ENCODE assay signal across 22 cellular contexts in genomic region chr4:168483786-168484185, GRCh38. TPM values are rescaled to one million over a fixed set of nuclear protein-coding genes. Genes with fewer than 3 reads are reported as not detected.
A peak's percentile ranks its signal among the peaks of the same experiment; 100 is the strongest.
DNase-seq lines count a peak whose midpoint lies in the region; ATAC-seq, FAIRE-seq and TF ChIP-seq lines count a peak whose summit lies in the region.
"Had no signal": no experiment of that assay in that cellular context is flagged by ENCODE, and none has a peak within 500 bp of the region (broad histone marks: within the 10 kb centered on the region; RNA-seq: fewer than 3 reads in every experiment).

No MANE protein-coding gene starts in this region.

- TF ChIP-seq CTCF in osteoblast (IDR thresholded peaks at IDR 0.05; ENCODE audit: extremely low read depth, low read depth, low read length), result no peak
- TF ChIP-seq CTCF in coronary artery (IDR thresholded peaks at IDR 0.05), result no peak

- peaks cover 60% of the 10 kb centered on the region for H3K4me1 ChIP-seq in osteoblast (ENCODE audit: insufficient read depth, low read length)

- no peak for FAIRE-seq in urothelium cell line (lab: Jason Lieb, UNC)

- H3K27me3 ChIP-seq in osteoblast (ENCODE audit: insufficient read depth, low read length), result no peaks in the 10 kb centered on the region
- H3K27me3 ChIP-seq: BLaER1 treated with 17β-estradiol and CSF1 and Interleukin-3, amounts not matched to agents 10 nM and 100 nM; body of pancreas; tibial nerve had no signal

- ATAC-seq in HG02938 (IDR thresholded peaks at IDR 0.05; ENCODE audit: unreplicated experiment), result no peak
- ATAC-seq: body of pancreas; left colon; Right ventricle myocardium inferior; stimulated activated naive CD8-positive, alpha-beta T cell treated with anti-CD3 and anti-CD28 coated beads, Interleukin-15, Interleukin-2, amounts not matched to agents 100 U/mL and 50 U/mL, for 24 hours had no signal

- no peaks in the 10 kb centered on the region for H3K9me3 ChIP-seq in osteoblast (ENCODE audit: low read depth, low read length)
- H3K9me3 ChIP-seq: body of pancreas, tibial nerve had no signal

- no peaks in the 10 kb centered on the region for H3K36me3 ChIP-seq in osteoblast (ENCODE audit: insufficient read depth, low read length)
- H3K36me3 ChIP-seq: BLaER1 treated with 17β-estradiol and CSF1 and Interleukin-3, amounts not matched to agents 10 nM and 100 nM; tibial nerve had no signal

- H3K4me3 ChIP-seq in osteoblast (ENCODE audit: insufficient read depth, low read length) (no peak overlapping the region), coronary artery (no peak overlapping the region)
- H3K4me3 ChIP-seq: BLaER1 treated with 17β-estradiol and CSF1 and Interleukin-3, amounts not matched to agents 10 nM and 100 nM; body of pancreas; tibial nerve had no signal

- DNase-seq in EH (ENCODE audit: low read depth) (peak; percentile 84), NCI-H226 (peak; percentile 24), dedifferentiated amniotic fluid mesenchymal stem cell (ENCODE audit: extremely low spot score) (peak; percentile 59), osteoblast (ENCODE audit: insufficient read length, low spot score, missing footprints) (peak; percentile 6), occipital lobe (lab: John Stamatoyannopoulos, UW) (no peak), urothelium cell line (ENCODE audit: low spot score) (no peak), coronary artery (ENCODE audit: low spot score) (no peak)
- DNase-seq: activated CD4-positive, alpha-beta T cell treated with anti-CD3 and anti-CD28 coated beads, Interleukin-2, amount 50 U/mL, for 1 hour; activated naive CD4-positive, alpha-beta T cell treated with anti-CD3 and anti-CD28 coated beads, Interleukin-2, amount 10 ng/mL, durations not matched to agents 7 days and 5 days; body of pancreas; cortex of kidney; GDM1; left colon; NCI-H2081; NCI-H526; nephron progenitor cell; stimulated activated CD4-positive, alpha-beta T cell treated with anti-CD3 and anti-CD28 coated beads, Interleukin-1b, Interleukin-23, amount 100 ng/mL, for 48 hours; stimulated activated naive CD8-positive, alpha-beta T cell treated with anti-CD3 and anti-CD28 coated beads, Interleukin-15, Interleukin-2, amounts not matched to agents 100 U/mL and 50 U/mL, for 24 hours had no signal

- H4K20me1 ChIP-seq in osteoblast (ENCODE audit: insufficient read depth, low read length), result no peaks in the 10 kb centered on the region
- H4K20me1 ChIP-seq: BLaER1 treated with 17β-estradiol and CSF1 and Interleukin-3, amounts not matched to agents 10 nM and 100 nM had no signal

- no peak overlapping the region for H2AFZ ChIP-seq in osteoblast (ENCODE audit: low read length)

- H3K27ac ChIP-seq in osteoblast (ENCODE audit: low read depth, low read length) (peak overlapping the region; percentile 94), coronary artery (no peak overlapping the region)
- H3K27ac ChIP-seq: BLaER1 treated with 17β-estradiol and CSF1 and Interleukin-3, amounts not matched to agents 10 nM and 100 nM; body of pancreas; tibial nerve had no signal

- H3K4me2 ChIP-seq in osteoblast (ENCODE audit: insufficient read depth, low read length), result peak overlapping the region; percentile 53
- H3K4me2 ChIP-seq: BLaER1 treated with 17β-estradiol and CSF1 and Interleukin-3, amounts not matched to agents 10 nM and 100 nM had no signal

- H3K79me2 ChIP-seq in osteoblast (ENCODE audit: insufficient read depth, low read length), result peaks cover 7% of the 10 kb centered on the region

RNA-seq across cellular contexts. Expression of gene DDX60L, which starts 3.5 kb away (rescaled TPM):
- 25.0 and 31.1 TPM in 2 replicates for total RNA-seq in osteoblast
- total RNA-seq in occipital lobe, result 5.1 TPM

RNA-seq across cellular contexts. Expression of gene PALLD, which starts 13.1 kb away (rescaled TPM):
- total RNA-seq in osteoblast (244 and 254 TPM in 2 replicates), occipital lobe (25.0 TPM)

Comparison
In these comparisons a context has a peak if more than half of its experiments do, and no peak if none do; other contexts are left out.
1. DNase-seq: peak in EH (single experiment), NCI-H226 (single experiment), dedifferentiated amniotic fluid mesenchymal stem cell (single experiment) and osteoblast (single experiment); none in occipital lobe (single experiment), urothelium cell line (single experiment) and coronary artery (single experiment).